Comparison of ENCODE assay signal across 9 cellular contexts in genomic region chr11:93529707-93530467, GRCh38. TPM values are rescaled to one million over a fixed set of nuclear protein-coding genes. Genes with fewer than 3 reads are reported as not detected.
A peak's percentile ranks its signal among the peaks of the same experiment; 100 is the strongest.
DNase-seq lines count a peak whose midpoint lies in the region; ATAC-seq and TF ChIP-seq lines count a peak whose summit lies in the region.
"Had no signal": no experiment of that assay in that cellular context is flagged by ENCODE, and none has a peak within 500 bp of the region (broad histone marks: within the 10 kb centered on the region; RNA-seq: fewer than 3 reads in every experiment).

No MANE protein-coding gene starts in this region.

- H3K4me1 Mint-ChIP-seq in activated CD4-positive, alpha-beta memory T cell treated with anti-CD3 and anti-CD28 coated beads for 36 hours (ENCODE audit: low read depth): peaks cover 72% of the 10 kb centered on the region

- CTCF ChIA-PET in activated CD4-positive, alpha-beta memory T cell treated with anti-CD3 and anti-CD28 coated beads for 36 hours (lab: Charles Lee): interaction anchor here (5.0 kb wide), 1 partner anchor 12 kb away, joined by 22 read pairs; the partner anchor contains the start of gene SMCO4

- H3K9me3 ChIP-seq in BLaER1 (no peaks in the 10 kb centered on the region), upper lobe of left lung (no peaks in the 10 kb centered on the region)

- intact Hi-C loops in activated CD4-positive, alpha-beta memory T cell treated with anti-CD3 and anti-CD28 coated beads for 36 hours (cut with micrococcal nuclease): loop anchor here (1.0 to 5.0 kb wide), 2 partner anchors 18 to 38 kb away; no protein-coding TSS in a partner anchor

- peak overlapping the region; percentile 54 for H3K9ac ChIP-seq in BLaER1

- no peaks in the 10 kb centered on the region for H3K9me3 Mint-ChIP-seq in activated CD4-positive, alpha-beta memory T cell treated with anti-CD3 and anti-CD28 coated beads for 36 hours
- H3K9me3 Mint-ChIP-seq: activated B cell treated with CpG ODN at 0.5 μM for 24 hours had no signal

- in situ Hi-C loops in G401 (cut with HindIII; ENCODE audit: low sequenced_read_pairs): no loop called here

- POLR2A ChIA-PET in activated CD4-positive, alpha-beta memory T cell treated with anti-CD3 and anti-CD28 coated beads for 36 hours (lab: Charles Lee): interaction anchor here (0.6 kb wide), 1 partner anchor 142 kb away, joined by 3 read pairs; no protein-coding TSS in a partner anchor

- no peak for DNase-seq in activated CD4-positive, alpha-beta memory T cell treated with anti-CD3 and anti-CD28 coated beads for 36 hours
- no peak for DNase-seq in left lobe of liver (ENCODE audit: low spot score)
- DNase-seq in upper lobe of left lung: peak; percentile 36 to 69
- no peak for DNase-seq in G401 (ENCODE audit: low spot score)
- no peak for DNase-seq in DMS53 (lab: John Stamatoyannopoulos, UW)
- DNase-seq in middle frontal gyrus (ENCODE audit: extremely low spot score, low spot score): no peak
- DNase-seq: activated B cell treated with CpG ODN at 0.5 μM for 24 hours had no signal

- H3K4me3 Mint-ChIP-seq in activated CD4-positive, alpha-beta memory T cell treated with anti-CD3 and anti-CD28 coated beads for 36 hours: no peak overlapping the region
- H3K4me3 Mint-ChIP-seq: activated B cell treated with CpG ODN at 0.5 μM for 24 hours had no signal

- peak; percentile 19 for ATAC-seq in GM21515 (IDR thresholded peaks at IDR 0.05; ENCODE audit: unreplicated experiment)
- ATAC-seq in left lobe of liver: peak; percentile 38
- peak in 1 of 2 donors; percentile 54 for ATAC-seq in upper lobe of left lung (ENCODE audit: low FRiP score in 2 of 2)

- H3K27me3 ChIP-seq in BLaER1 (no peaks in the 10 kb centered on the region), upper lobe of left lung (no peaks in the 10 kb centered on the region)

- no peaks in the 10 kb centered on the region for H3K27me3 Mint-ChIP-seq in activated CD4-positive, alpha-beta memory T cell treated with anti-CD3 and anti-CD28 coated beads for 36 hours
- H3K27me3 Mint-ChIP-seq: activated B cell treated with CpG ODN at 0.5 μM for 24 hours had no signal

- H3K27ac Mint-ChIP-seq in activated CD4-positive, alpha-beta memory T cell treated with anti-CD3 and anti-CD28 coated beads for 36 hours: peak overlapping the region; percentile 52
- H3K27ac Mint-ChIP-seq: activated B cell treated with CpG ODN at 0.5 μM for 24 hours had no signal

- no peaks in the 10 kb centered on the region for H3K36me3 ChIP-seq in BLaER1
- H3K36me3 ChIP-seq in upper lobe of left lung: no peaks in the 10 kb centered on the region

- H3K4me1 ChIP-seq in BLaER1 (peaks cover 90% of the 10 kb centered on the region), upper lobe of left lung (peaks cover 29 to 44% (median 35%) of the 10 kb centered on the region in 4 donors)

- no peak for TF ChIP-seq POLR2A in upper lobe of left lung (IDR thresholded peaks at IDR 0.05)

- H3K4me3 ChIP-seq in BLaER1 (no peak overlapping the region), upper lobe of left lung (no peak overlapping the region)

- no peak for TF ChIP-seq EP300 in upper lobe of left lung (IDR thresholded peaks at IDR 0.05)

- H3K27ac ChIP-seq in BLaER1 (peak overlapping the region; percentile 66), upper lobe of left lung (peak overlapping the region; percentile 70 to 79 (median 74))

- H3K36me3 Mint-ChIP-seq in activated CD4-positive, alpha-beta memory T cell treated with anti-CD3 and anti-CD28 coated beads for 36 hours: peaks cover 2% of the 10 kb centered on the region

- peak overlapping the region; percentile 72 for H3K4me2 ChIP-seq in BLaER1

- TF ChIP-seq CTCF in upper lobe of left lung (IDR thresholded peaks at IDR 0.05): no peak

- WGBS in upper lobe of left lung, 2 donors: 45 to 65% methylated on average over 9 of the region's 9 CpGs

- peaks cover 22% of the 10 kb centered on the region for H4K20me1 ChIP-seq in BLaER1

RNA-seq across cellular contexts. Expression of gene SMCO4, which starts 13.3 kb away (rescaled TPM):
- total RNA-seq in activated CD4-positive, alpha-beta memory T cell treated with anti-CD3 and anti-CD28 coated beads for 36 hours: 10 to 100 TPM; 40.9 to 41.2 TPM
- total RNA-seq in left lobe of liver (48.7 TPM), upper lobe of left lung (10 to 100 TPM; 13.6 to 62.4 (median 42.1) TPM)
- total RNA-seq in G401 (2014; rRNA removed; shearing (Covaris generic)): 7.3 TPM in 1 of 2 replicates, not detected in the other

Comparison
In these comparisons a context has a peak if more than half of its experiments do, and no peak if none do; other contexts are left out.
1. DNase-seq: peak in upper lobe of left lung (2 of 2); none in activated CD4-positive, alpha-beta memory T cell treated with anti-CD3 and anti-CD28 coated beads for 36 hours (single experiment), left lobe of liver (single experiment), G401 (single experiment), DMS53 (single experiment) and middle frontal gyrus (single experiment).